In the genomic region with DNA sequence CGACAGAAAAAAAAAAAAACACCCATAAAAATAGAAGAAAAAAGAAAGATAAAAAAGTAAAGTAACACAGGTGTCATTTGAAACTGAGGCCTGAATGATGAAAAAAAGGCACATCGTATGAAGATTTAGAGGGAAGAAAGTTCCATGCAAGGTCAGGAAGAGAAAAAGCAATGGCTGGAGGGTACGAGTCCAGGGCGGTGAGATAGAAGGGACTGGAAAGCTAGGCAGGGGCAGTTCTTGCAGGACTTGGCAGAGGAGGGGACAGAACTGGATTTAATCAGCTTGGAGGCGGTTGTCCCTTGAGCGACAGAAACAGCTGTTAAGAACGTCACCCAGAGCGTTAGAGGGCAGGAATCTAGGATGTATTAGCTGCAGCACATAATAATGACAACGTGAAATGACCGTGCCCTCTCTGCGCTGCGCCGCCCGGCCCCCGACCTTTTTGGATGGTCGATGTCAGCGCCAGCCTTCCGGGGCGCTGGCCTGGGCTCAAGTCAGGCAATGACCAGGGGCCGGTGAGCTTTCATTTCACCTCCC, we compare ENCODE assay signal across 8 cellular contexts. TPM values are rescaled to one million over a fixed set of nuclear protein-coding genes. Genes with fewer than 3 reads are reported as not detected.
DNase-seq lines count a peak whose midpoint lies in the region; ATAC-seq and TF ChIP-seq lines count a peak whose summit lies in the region.

No MANE protein-coding gene starts in this region.

- H3K27me3 ChIP-seq in HUES48 (ENCODE audit: control insufficient read depth, insufficient read depth, low read length) (no peaks in the 10 kb centered on the region), mononuclear cell (ENCODE audit: insufficient read depth, low read length) (no peaks in the 10 kb centered on the region), vagina (no peaks in the 10 kb centered on the region)

- H3K27ac ChIP-seq in HUES48 (ENCODE audit: low read depth, low read length) (peak overlapping the region; percentile 55), vagina (peak overlapping the region; percentile 89)

- H3K9me3 ChIP-seq in HUES48 (ENCODE audit: control insufficient read depth, insufficient read depth, low read length) (no peaks in the 10 kb centered on the region), mononuclear cell (ENCODE audit: low read depth, low read length) (no peaks in the 10 kb centered on the region), vagina (no peaks in the 10 kb centered on the region)

- H3K36me3 ChIP-seq in HUES48 (ENCODE audit: control insufficient read depth, insufficient read depth, low read length), result peaks cover 11% of the 10 kb centered on the region
- H3K36me3 ChIP-seq in vagina, result no peaks in the 10 kb centered on the region

- peak overlapping the region; percentile 93 for H3K27ac Mint-ChIP-seq in T-helper 2 cell treated with Interferon-gamma antibody and Interleukin-4, amounts not matched to agents 5 μg/mL and 100 μg/mL, for 36 hours
- H3K27ac Mint-ChIP-seq in endothelial cell (ENCODE audit: unreplicated experiment), result peak overlapping the region; percentile 94

- H3K4me3 Mint-ChIP-seq in T-helper 2 cell treated with Interferon-gamma antibody and Interleukin-4, amounts not matched to agents 5 μg/mL and 100 μg/mL, for 36 hours, result peak overlapping the region; percentile 91
- peak overlapping the region; percentile 91 for H3K4me3 Mint-ChIP-seq in endothelial cell (ENCODE audit: unreplicated experiment)

- ATAC-seq in GM21447 (IDR thresholded peaks at IDR 0.05; ENCODE audit: unreplicated experiment), result peak; percentile 34

- peak overlapping the region; percentile 94 for H3K4me3 ChIP-seq in HUES48 (ENCODE audit: low read depth, low read length)
- H3K4me3 ChIP-seq in mononuclear cell (ENCODE audit: low read length), result peak overlapping the region; percentile 86
- H3K4me3 ChIP-seq in vagina, result peak overlapping the region; percentile 80 to 94

- no peaks in the 10 kb centered on the region for H3K36me3 Mint-ChIP-seq in T-helper 2 cell treated with Interferon-gamma antibody and Interleukin-4, amounts not matched to agents 5 μg/mL and 100 μg/mL, for 36 hours (ENCODE audit: low read depth)
- peaks cover 4% of the 10 kb centered on the region for H3K36me3 Mint-ChIP-seq in endothelial cell (ENCODE audit: low read depth, unreplicated experiment)

- H3K9ac ChIP-seq in HUES48 (ENCODE audit: low read depth, low read length), result 0 out of 2 replicates have a peak overlapping the region, but pooled peaks have one; percentile 37

- intact Hi-C loops in vagina (cut with DNase I), result no loop called here

- H3K9me3 Mint-ChIP-seq in T-helper 2 cell treated with Interferon-gamma antibody and Interleukin-4, amounts not matched to agents 5 μg/mL and 100 μg/mL, for 36 hours, result no peaks in the 10 kb centered on the region
- H3K9me3 Mint-ChIP-seq in endothelial cell (ENCODE audit: unreplicated experiment), result no peaks in the 10 kb centered on the region

- DNase-seq in ELF-1 (ENCODE audit: low read depth, low spot score) (peak; percentile 70), endothelial cell (ENCODE audit: low spot score) (no peak), vagina (ENCODE audit: extremely low spot score in 2 of 2) (no peak), OCI-M2 (lab: John Stamatoyannopoulos, UW; ENCODE audit: unreplicated experiment) (no peak)
- DNase-seq in T-helper 2 cell treated with Interferon-gamma antibody and Interleukin-4, amounts not matched to agents 5 μg/mL and 100 μg/mL, for 36 hours (ENCODE audit: low spot score), result peak; percentile 8

- no peaks in the 10 kb centered on the region for H3K27me3 Mint-ChIP-seq in T-helper 2 cell treated with Interferon-gamma antibody and Interleukin-4, amounts not matched to agents 5 μg/mL and 100 μg/mL, for 36 hours (ENCODE audit: low read depth)
- H3K27me3 Mint-ChIP-seq in endothelial cell (ENCODE audit: unreplicated experiment), result peaks cover 13% of the 10 kb centered on the region

- TF ChIP-seq CTCF in endothelial cell (IDR thresholded peaks at IDR 0.05; ENCODE audit: unreplicated experiment) (no peak), vagina (IDR thresholded peaks at IDR 0.05) (no peak)

- TF ChIP-seq POLR2A in vagina (IDR thresholded peaks at IDR 0.05), result no peak

- peaks cover 10% of the 10 kb centered on the region for H3K4me1 Mint-ChIP-seq in T-helper 2 cell treated with Interferon-gamma antibody and Interleukin-4, amounts not matched to agents 5 μg/mL and 100 μg/mL, for 36 hours (ENCODE audit: low read depth)
- H3K4me1 Mint-ChIP-seq in endothelial cell (ENCODE audit: unreplicated experiment), result peaks cover 25% of the 10 kb centered on the region

- H3K4me1 ChIP-seq in HUES48 (ENCODE audit: control insufficient read depth, insufficient read depth, low read length) (peaks cover 5% of the 10 kb centered on the region), mononuclear cell (ENCODE audit: insufficient read depth, low read length) (peaks cover 24% of the 10 kb centered on the region), vagina (peaks cover 40% of the 10 kb centered on the region)

RNA-seq across cellular contexts. Expression of a gene that starts 0.6 kb away (rescaled TPM):
- 10.3 TPM for total RNA-seq in endothelial cell (ENCODE audit: unreplicated experiment)
- total RNA-seq in mononuclear cell, result 2.1 TPM
- total RNA-seq in vagina, result 3.9 TPM

RNA-seq across cellular contexts. Expression of a gene that starts 42.5 kb away (rescaled TPM):
- total RNA-seq in endothelial cell (ENCODE audit: unreplicated experiment) (1.2 TPM), mononuclear cell (3.6 TPM), vagina (not detected)

Comparison
In these comparisons a context has a peak if more than half of its experiments do, and no peak if none do; other contexts are left out.
1. DNase-seq: peak in ELF-1 (single experiment) and T-helper 2 cell treated with Interferon-gamma antibody and Interleukin-4, amounts not matched to agents 5 μg/mL and 100 μg/mL, for 36 hours (single experiment); none in endothelial cell (single experiment), vagina (0 of 2) and OCI-M2 (single experiment).
2. Peak in every context shown above with its lines, with median percentiles within 50 percentile points of each other: H3K4me3 ChIP-seq.